Comparison of ENCODE assay signal across 22 cellular contexts in genomic region chr3:79161941-79162340, GRCh38.
"Had no signal": no experiment of that assay in that cellular context is flagged by ENCODE, and none has a peak within 500 bp of the region (broad histone marks: within the 10 kb centered on the region; RNA-seq: fewer than 3 reads in every experiment).

No MANE protein-coding gene starts in this region.

- H3K4me1 Mint-ChIP-seq: activated naive CD8-positive, alpha-beta T cell treated with anti-CD3 and anti-CD28 coated beads for 36 hours; natural killer cell; stimulated activated naive B cell treated with anti-CD40 and anti-IgM and Interleukin-4, amounts not matched to agents 10 μg/mL and 1 μg/mL and 100 μg/mL, for 72 hours; T-helper 17 cell had no signal

- H3K36me3 Mint-ChIP-seq: activated naive CD8-positive, alpha-beta T cell treated with anti-CD3 and anti-CD28 coated beads for 36 hours; natural killer cell; stimulated activated naive B cell treated with anti-CD40 and anti-IgM and Interleukin-4, amounts not matched to agents 10 μg/mL and 1 μg/mL and 100 μg/mL, for 72 hours; WTC11 had no signal

- H3K27ac Mint-ChIP-seq: activated CD8-positive, alpha-beta T cell treated with anti-CD3 and anti-CD28 coated beads, Interleukin-2, amount 10 ng/mL, durations not matched to agents 7 days and 5 days; activated naive CD8-positive, alpha-beta T cell treated with anti-CD3 and anti-CD28 coated beads for 36 hours; activated T-helper 1 cell treated with anti-CD3 and anti-CD28 coated beads, Interleukin-12 subunit alpha, Interleukin-12 subunit beta, Interleukin-2, Interleukin-4 antibody, amounts not matched to agents 30 ng/mL and 10 ng/mL and 1 ng/mL, durations not matched to agents 14 hours and 24 hours and 36 hours; natural killer cell; stimulated activated naive B cell treated with anti-CD40 and anti-IgM and Interleukin-4, amounts not matched to agents 10 μg/mL and 1 μg/mL and 100 μg/mL, for 72 hours; T-helper 17 cell; WTC11 had no signal

- H3K9me3 Mint-ChIP-seq: WTC11 had no signal

- H3K9me3 ChIP-seq: body of pancreas, esophagus squamous epithelium, neutrophil, tibial artery had no signal

- H3K27ac ChIP-seq: body of pancreas, esophagus squamous epithelium, neutrophil, tibial artery had no signal

- H3K27me3 ChIP-seq: body of pancreas, esophagus squamous epithelium, neutrophil, tibial artery had no signal

- H3K4me3 ChIP-seq: body of pancreas, esophagus squamous epithelium, tibial artery had no signal

- H3K4me1 ChIP-seq: body of pancreas, esophagus squamous epithelium, tibial artery had no signal

- DNase-seq: activated CD4-positive, alpha-beta T cell treated with anti-CD3 and anti-CD28 coated beads for 48 hours; activated CD8-positive, alpha-beta memory T cell treated with anti-CD3 and anti-CD28 coated beads, Interleukin-2, amount 50 U/mL, for 4 hours; activated CD8-positive, alpha-beta T cell treated with anti-CD3 and anti-CD28 coated beads, Interleukin-2, amount 10 ng/mL, durations not matched to agents 7 days and 5 days; activated naive CD8-positive, alpha-beta T cell treated with anti-CD3 and anti-CD28 coated beads for 36 hours; amygdala; body of pancreas; central memory CD4-positive, alpha-beta T cell; cortex of kidney; effector CD8-positive, alpha-beta T cell; esophagus squamous epithelium; islet precursor cell; left ventricle myocardium superior; mesenchymal stem cell; natural killer cell; posterior cingulate gyrus; stimulated activated CD4-positive, alpha-beta T cell treated with anti-CD3 and anti-CD28 coated beads, Interleukin-2, amount 100 ng/mL, for 48 hours; stimulated activated naive B cell treated with anti-CD40 and anti-IgM and Interleukin-4, amounts not matched to agents 10 μg/mL and 1 μg/mL and 100 μg/mL, for 72 hours; T-helper 17 cell; tibial artery had no signal

- H3K4me3 Mint-ChIP-seq: activated CD8-positive, alpha-beta T cell treated with anti-CD3 and anti-CD28 coated beads, Interleukin-2, amount 10 ng/mL, durations not matched to agents 7 days and 5 days; activated naive CD8-positive, alpha-beta T cell treated with anti-CD3 and anti-CD28 coated beads for 36 hours; activated T-helper 1 cell treated with anti-CD3 and anti-CD28 coated beads, Interleukin-12 subunit alpha, Interleukin-12 subunit beta, Interleukin-2, Interleukin-4 antibody, amounts not matched to agents 30 ng/mL and 10 ng/mL and 1 ng/mL, durations not matched to agents 14 hours and 24 hours and 36 hours; natural killer cell; stimulated activated naive B cell treated with anti-CD40 and anti-IgM and Interleukin-4, amounts not matched to agents 10 μg/mL and 1 μg/mL and 100 μg/mL, for 72 hours; T-helper 17 cell; WTC11 had no signal

- ATAC-seq: activated CD8-positive, alpha-beta T cell treated with anti-CD3 and anti-CD28 coated beads, Interleukin-2, amount 10 ng/mL, durations not matched to agents 7 days and 5 days; body of pancreas; left ventricle myocardium superior; natural killer cell; stimulated activated naive B cell treated with anti-CD40 and anti-IgM and Interleukin-4, amounts not matched to agents 10 μg/mL and 1 μg/mL and 100 μg/mL, for 72 hours; T-helper 17 cell; WTC11 had no signal

- H3K27me3 Mint-ChIP-seq: activated naive CD8-positive, alpha-beta T cell treated with anti-CD3 and anti-CD28 coated beads for 36 hours; stimulated activated naive B cell treated with anti-CD40 and anti-IgM and Interleukin-4, amounts not matched to agents 10 μg/mL and 1 μg/mL and 100 μg/mL, for 72 hours; T-helper 17 cell had no signal

- H3K36me3 ChIP-seq: esophagus squamous epithelium, neutrophil, tibial artery had no signal
